ENCODE assay signal across 18 cellular contexts in genomic region chr4:107858158-107858742, GRCh38.
"Had no signal": no experiment of that assay in that cellular context is flagged by ENCODE, and none has a peak within 500 bp of the region (broad histone marks: within the 10 kb centered on the region; RNA-seq: fewer than 3 reads in every experiment).

No MANE protein-coding gene starts in this region.

- H3K4me3 ChIP-seq: coronary artery, lung had no signal

- H3K27ac ChIP-seq: coronary artery had no signal

- DNase-seq: activated CD4-positive, alpha-beta T cell treated with anti-CD3 and anti-CD28 coated beads, Interleukin-2, amount 10 ng/mL, durations not matched to agents 24 days and 14 days; activated CD8-positive, alpha-beta T cell treated with anti-CD3 and anti-CD28 coated beads for 36 hours; activated naive CD4-positive, alpha-beta T cell treated with anti-CD3 and anti-CD28 coated beads for 36 hours; activated T-cell treated with anti-CD3 and anti-CD28 coated beads, Interleukin-2, amount 50 U/mL, for 24 hours; central memory CD4-positive, alpha-beta T cell; erythroblast; head of caudate nucleus; immature natural killer cell; nucleus accumbens; stimulated activated CD4-positive, alpha-beta T cell treated with anti-CD3 and anti-CD28 coated beads, Interleukin-12 subunit alpha, Interleukin-12 subunit beta, amount 100 ng/mL, for 4 hours; stimulated activated CD4-positive, alpha-beta T cell treated with anti-CD3 and anti-CD28 coated beads, Interleukin-1b, Interleukin-23, amount 100 ng/mL, for 48 hours; stimulated activated CD8-positive, alpha-beta memory T cell treated with anti-CD3 and anti-CD28 coated beads, Interleukin-4, amount 100 ng/mL, for 48 hours; stimulated activated naive CD4-positive, alpha-beta T cell; T-cell; T-helper 9 cell had no signal

- ATAC-seq: activated CD8-positive, alpha-beta T cell treated with anti-CD3 and anti-CD28 coated beads for 36 hours; natural killer cell treated with Interleukin-12 subunit alpha and Interleukin-12 subunit beta and Interleukin-15 and Interleukin-18, amount 100 ng/mL, for 72 hours; T-cell had no signal
